Comparison of ENCODE assay signal across 8 cellular contexts in the genomic region with DNA sequence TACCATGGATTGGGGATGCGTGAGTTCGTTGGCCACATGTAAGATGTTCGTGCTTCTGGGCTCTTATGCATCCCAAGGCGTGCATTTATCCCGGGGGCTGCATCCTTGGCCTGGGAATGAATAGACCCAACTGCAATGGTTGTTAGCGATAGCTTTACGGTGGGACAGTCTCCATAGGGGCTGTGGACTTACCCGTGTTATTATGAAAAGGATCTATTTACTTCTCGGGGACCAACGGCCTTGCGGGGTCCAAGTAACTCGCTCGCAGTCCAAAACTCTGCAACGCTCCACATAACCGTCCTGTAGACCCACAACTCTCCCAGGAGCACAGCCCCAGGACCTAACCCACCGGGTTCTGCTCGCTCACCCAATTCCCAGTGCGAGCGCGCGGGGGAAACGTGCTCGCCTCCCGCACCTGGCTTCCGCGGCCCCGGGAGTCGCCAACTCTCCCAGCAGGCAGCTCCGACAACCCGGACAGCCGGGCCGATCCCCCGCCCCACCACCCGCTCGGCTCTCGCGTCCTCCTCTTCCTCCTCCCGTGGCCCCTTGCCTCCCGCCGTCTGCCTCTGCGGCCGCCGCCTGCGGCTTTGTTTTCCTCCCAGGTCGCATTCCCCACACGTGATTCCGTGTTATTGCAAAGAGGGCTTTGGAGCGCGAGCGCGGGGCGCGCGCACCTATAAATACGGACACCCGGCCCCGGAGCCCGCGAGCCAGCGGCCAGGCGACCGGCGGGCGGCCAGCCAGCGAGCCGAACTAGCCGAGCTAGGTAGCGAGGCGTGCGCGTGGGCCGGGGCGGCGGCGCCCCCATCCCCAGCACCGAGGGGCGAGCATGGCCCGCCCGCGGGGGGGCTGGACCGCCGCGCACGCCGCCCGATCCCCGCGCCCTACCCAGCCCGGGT. TPM values are rescaled to one million over a fixed set of nuclear protein-coding genes. Genes with fewer than 3 reads are reported as not detected.
DNase-seq lines count a peak whose midpoint lies in the region; ATAC-seq and TF ChIP-seq lines count a peak whose summit lies in the region.

A gene with protein sequence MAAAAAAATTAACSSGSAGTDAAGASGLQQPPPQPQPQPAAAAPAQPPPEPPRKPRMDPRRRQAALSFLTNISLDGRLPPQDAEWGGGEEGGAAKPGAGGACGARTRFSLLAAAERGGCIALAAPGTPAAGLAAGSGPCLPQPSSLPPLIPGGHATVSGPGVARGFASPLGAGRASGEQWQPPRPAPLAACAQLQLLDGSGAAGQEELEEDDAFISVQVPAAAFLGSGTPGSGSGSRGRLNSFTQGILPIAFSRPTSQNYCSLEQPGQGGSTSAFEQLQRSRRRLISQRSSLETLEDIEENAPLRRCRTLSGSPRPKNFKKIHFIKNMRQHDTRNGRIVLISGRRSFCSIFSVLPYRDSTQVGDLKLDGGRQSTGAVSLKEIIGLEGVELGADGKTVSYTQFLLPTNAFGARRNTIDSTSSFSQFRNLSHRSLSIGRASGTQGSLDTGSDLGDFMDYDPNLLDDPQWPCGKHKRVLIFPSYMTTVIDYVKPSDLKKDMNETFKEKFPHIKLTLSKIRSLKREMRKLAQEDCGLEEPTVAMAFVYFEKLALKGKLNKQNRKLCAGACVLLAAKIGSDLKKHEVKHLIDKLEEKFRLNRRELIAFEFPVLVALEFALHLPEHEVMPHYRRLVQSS (plus strand): TSS at position 706 of the 899 bp plus-strand sequence. CDS start 278 bp downstream, outside the sequence.

- H3K27me3 Mint-ChIP-seq in stimulated activated memory B cell treated with anti-CD40 and anti-IgM and Interleukin-4, amounts not matched to agents 10 μg/mL and 1 μg/mL and 100 μg/mL, for 72 hours = peaks cover 51% of the 10 kb centered on the region

- H3K4me3 Mint-ChIP-seq in stimulated activated memory B cell treated with anti-CD40 and anti-IgM and Interleukin-4, amounts not matched to agents 10 μg/mL and 1 μg/mL and 100 μg/mL, for 72 hours = peak within 1 kb of the TSS; percentile 88

- no peak for TF ChIP-seq CTCF in lower lobe of right lung (IDR thresholded peaks at IDR 0.05)

- H3K9ac ChIP-seq in duodenal mucosa (ENCODE audit: low read depth in 1 of 2, low read length in 2 of 2) = peak within 1 kb of the TSS; percentile 65 to 68

- peaks cover 38% of the 10 kb centered on the region for H3K4me1 Mint-ChIP-seq in stimulated activated memory B cell treated with anti-CD40 and anti-IgM and Interleukin-4, amounts not matched to agents 10 μg/mL and 1 μg/mL and 100 μg/mL, for 72 hours

- H3K27ac Mint-ChIP-seq in stimulated activated memory B cell treated with anti-CD40 and anti-IgM and Interleukin-4, amounts not matched to agents 10 μg/mL and 1 μg/mL and 100 μg/mL, for 72 hours = peak within 1 kb of the TSS; percentile 33

- peaks cover 39 to 40% of the 10 kb centered on the region in 2 donors for H3K4me1 ChIP-seq in duodenal mucosa (ENCODE audit: control insufficient read depth in 1 of 2, insufficient read depth in 2 of 2, low read length in 2 of 2)
- H3K4me1 ChIP-seq in lower lobe of right lung = peaks cover 57% of the 10 kb centered on the region

- H3K36me3 Mint-ChIP-seq in stimulated activated memory B cell treated with anti-CD40 and anti-IgM and Interleukin-4, amounts not matched to agents 10 μg/mL and 1 μg/mL and 100 μg/mL, for 72 hours = no peaks in the 10 kb centered on the region

- H3K4me3 ChIP-seq in duodenal mucosa (ENCODE audit: low read depth in 1 of 2, low read length in 2 of 2) (peak within 1 kb of the TSS; percentile 76 to 78), lower lobe of right lung (peak within 1 kb of the TSS; percentile 70)

- ATAC-seq in GM19395 (IDR thresholded peaks at IDR 0.05; ENCODE audit: unreplicated experiment) = peak; percentile 18
- peak; percentile 39 to 49 for ATAC-seq in lower lobe of right lung
- ATAC-seq in stimulated activated memory B cell treated with anti-CD40 and anti-IgM and Interleukin-4, amounts not matched to agents 10 μg/mL and 1 μg/mL and 100 μg/mL, for 72 hours = peak; percentile 68

- H3K27ac ChIP-seq in duodenal mucosa (ENCODE audit: low read depth, low read length) (peak within 1 kb of the TSS; percentile 47), lower lobe of right lung (peak within 1 kb of the TSS; percentile 84)

- H3K36me3 ChIP-seq in duodenal mucosa (ENCODE audit: control insufficient read depth in 1 of 2, insufficient read depth in 2 of 2, low read length in 2 of 2) (no peaks in the 10 kb centered on the region), lower lobe of right lung (no peaks in the 10 kb centered on the region)

- intact Hi-C loops in lower lobe of right lung (cut with DNase I) = no loop called here

- DNase-seq in COLO829 (ENCODE audit: low spot score) (peak; percentile 43), LoVo (ENCODE audit: low spot score) (peak; percentile 83), UCSD-AML1 (lab: John Stamatoyannopoulos, UW; ENCODE audit: unreplicated experiment) (peak; percentile 69), lower lobe of right lung (peak; percentile 85), NK-92 (lab: John Stamatoyannopoulos, UW; ENCODE audit: unreplicated experiment) (no peak)

- no peaks in the 10 kb centered on the region for H3K9me3 ChIP-seq in duodenal mucosa (ENCODE audit: control insufficient read depth in 1 of 2, low read length in 2 of 2)
- no peaks in the 10 kb centered on the region for H3K9me3 ChIP-seq in lower lobe of right lung

- no peaks in the 10 kb centered on the region for H3K9me3 Mint-ChIP-seq in stimulated activated memory B cell treated with anti-CD40 and anti-IgM and Interleukin-4, amounts not matched to agents 10 μg/mL and 1 μg/mL and 100 μg/mL, for 72 hours

- peaks cover 0 to 3% of the 10 kb centered on the region in 2 donors for H3K27me3 ChIP-seq in duodenal mucosa (ENCODE audit: control insufficient read depth in 1 of 2, insufficient read depth in 2 of 2, low read length in 2 of 2)
- peaks cover 16% of the 10 kb centered on the region for H3K27me3 ChIP-seq in lower lobe of right lung (ENCODE audit: low read depth)

RNA-seq across cellular contexts. Expression of the gene that starts here (rescaled TPM):
- total RNA-seq in lower lobe of right lung = 44.2 TPM

Comparison
In these comparisons a context has a peak if more than half of its experiments do, and no peak if none do; other contexts are left out.
1. ATAC-seq: peak in every context shown above with its lines; median percentile 68 in stimulated activated memory B cell treated with anti-CD40 and anti-IgM and Interleukin-4, amounts not matched to agents 10 μg/mL and 1 μg/mL and 100 μg/mL, for 72 hours; 44 in lower lobe of right lung; 18 in GM19395.